In the genomic region with DNA sequence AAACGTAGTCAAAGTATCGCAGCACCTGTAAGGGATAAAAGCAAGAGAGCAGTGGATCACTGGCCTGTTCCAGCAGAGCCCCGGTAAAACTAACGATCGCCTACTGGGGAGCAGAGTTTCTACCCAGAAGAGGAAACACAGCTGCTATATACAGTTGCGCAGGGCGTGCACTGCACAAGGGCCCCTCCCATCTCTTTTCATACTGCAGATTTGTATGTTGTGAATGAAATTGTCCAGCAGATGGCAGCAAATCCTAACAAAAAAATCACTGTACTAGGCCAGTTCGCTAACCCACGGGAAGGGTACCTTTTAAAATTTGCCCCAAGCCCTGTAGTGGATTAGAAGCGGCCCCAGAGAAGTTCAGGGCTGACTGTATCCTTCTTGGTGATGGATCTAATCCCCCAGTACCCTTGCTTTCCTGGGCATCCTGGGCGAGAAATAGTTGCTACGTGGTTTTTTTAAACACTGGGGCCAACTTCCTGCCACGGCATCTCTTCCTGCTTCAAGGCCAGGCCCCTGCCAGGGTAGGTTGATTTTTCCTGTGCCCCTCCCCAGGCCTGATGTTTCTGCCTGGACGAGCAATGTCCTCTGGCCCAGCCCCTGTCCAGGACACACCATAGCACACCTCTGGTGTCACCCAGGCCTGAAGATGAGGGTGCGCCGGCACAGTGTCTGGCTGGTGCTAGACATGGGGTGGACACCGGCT, we compare ENCODE assay signal across 8 cellular contexts.
DNase-seq lines count a peak whose midpoint lies in the region; ATAC-seq and TF ChIP-seq lines count a peak whose summit lies in the region.

No MANE protein-coding gene starts in this region.

- peak overlapping the region; percentile 26 for H3K4me3 Mint-ChIP-seq in activated CD8-positive, alpha-beta T cell treated with anti-CD3 and anti-CD28 coated beads for 36 hours
- H3K4me3 Mint-ChIP-seq in endodermal cell, result no peak overlapping the region

- H3K9me3 Mint-ChIP-seq in activated CD8-positive, alpha-beta T cell treated with anti-CD3 and anti-CD28 coated beads for 36 hours, result no peaks in the 10 kb centered on the region
- H3K9me3 Mint-ChIP-seq in endodermal cell, result peaks cover 9% of the 10 kb centered on the region

- POLR2A ChIA-PET in activated CD8-positive, alpha-beta T cell treated with anti-CD3 and anti-CD28 coated beads for 36 hours (lab: Charles Lee), result interaction anchor here (1.0 to 1.2 kb wide), 2 partner anchors 8 to 312 kb away, joined by 3 to 4 read pairs; no protein-coding TSS in a partner anchor

- no peak overlapping the region for H3K27ac ChIP-seq in endodermal cell (ENCODE audit: low read depth, low read length)

- H3K36me3 ChIP-seq in endodermal cell (ENCODE audit: control insufficient read depth, insufficient read depth, low read length) (no peaks in the 10 kb centered on the region), mucosa of descending colon (ENCODE audit: low read depth) (no peaks in the 10 kb centered on the region)

- DNase-seq in DMS 273 treated with DMSO at 0.1 percent for 48 hours (lab: John Stamatoyannopoulos, UW) (peak; percentile 29), NOMO-1 treated with DMSO at 0.1 percent for 48 hours (lab: John Stamatoyannopoulos, UW; ENCODE audit: unreplicated experiment) (peak; percentile 70), endodermal cell (peak; percentile 81), mucosa of descending colon (peak; percentile 63 to 89 (median 63))
- DNase-seq in activated CD8-positive, alpha-beta T cell treated with anti-CD3 and anti-CD28 coated beads for 36 hours, result peak; percentile 78
- DNase-seq in stimulated activated CD8-positive, alpha-beta memory T cell treated with anti-CD3 and anti-CD28 coated beads, Interleukin-7, amount 100 ng/mL, for 24 hours (ENCODE audit: low read depth), result peak; percentile 18

- WGBS in endodermal cell (ENCODE audit: insufficient coverage in 1 of 2, insufficient read length in 1 of 2), 2 experiments, result 61 to 63% methylated on average over 12 to 17 of the region's 17 CpGs

- peak; percentile 66 for TF ChIP-seq CTCF in activated CD8-positive, alpha-beta T cell treated with anti-CD3 and anti-CD28 coated beads for 36 hours (IDR thresholded peaks at IDR 0.05)
- TF ChIP-seq CTCF in endodermal cell (conservative IDR thresholded peaks at IDR 0.05) (peak; percentile 80), mucosa of descending colon (IDR thresholded peaks at IDR 0.05) (peak; percentile 51)

- peaks cover 10% of the 10 kb centered on the region for H3K4me1 Mint-ChIP-seq in activated CD8-positive, alpha-beta T cell treated with anti-CD3 and anti-CD28 coated beads for 36 hours (ENCODE audit: low read depth)
- peaks cover 4% of the 10 kb centered on the region for H3K4me1 Mint-ChIP-seq in endodermal cell

- H3K9ac ChIP-seq in endodermal cell (ENCODE audit: extremely low read depth, low read length, poor library complexity, severe bottlenecking), result no peak overlapping the region

- no peaks in the 10 kb centered on the region for H3K36me3 Mint-ChIP-seq in activated CD8-positive, alpha-beta T cell treated with anti-CD3 and anti-CD28 coated beads for 36 hours (ENCODE audit: low read depth)
- no peaks in the 10 kb centered on the region for H3K36me3 Mint-ChIP-seq in endodermal cell (ENCODE audit: low read depth)

- CTCF ChIA-PET in activated CD8-positive, alpha-beta T cell treated with anti-CD3 and anti-CD28 coated beads for 36 hours (lab: Charles Lee), result interaction anchor here (0.6 to 5.0 kb wide), 37 partner anchors 11 to 1872 kb away, joined by 3 to 50 read pairs (median 4); no protein-coding TSS in a partner anchor

- intact Hi-C loops in activated CD8-positive, alpha-beta T cell treated with anti-CD3 and anti-CD28 coated beads for 36 hours (cut with micrococcal nuclease), result loop anchor here (1.0 to 2.0 kb wide), 2 partner anchors 154 to 312 kb away; no protein-coding TSS in a partner anchor
- intact Hi-C loops in mucosa of descending colon (cut with DNase I, micrococcal nuclease), result loop anchor here (5.0 to 10.0 kb wide), 2 partner anchors 308 to 315 kb away; no protein-coding TSS in a partner anchor

- peak overlapping the region; percentile 80 for H3K27ac Mint-ChIP-seq in activated CD8-positive, alpha-beta T cell treated with anti-CD3 and anti-CD28 coated beads for 36 hours
- no peak overlapping the region for H3K27ac Mint-ChIP-seq in endodermal cell

- peak; percentile 62 for ATAC-seq in HG02798 (IDR thresholded peaks at IDR 0.05; ENCODE audit: poor library complexity, unreplicated experiment)
- ATAC-seq in activated CD8-positive, alpha-beta T cell treated with anti-CD3 and anti-CD28 coated beads for 36 hours, result peak; percentile 94
- peak; percentile 95 for ATAC-seq in mucosa of descending colon
- ATAC-seq in HG02970 (IDR thresholded peaks at IDR 0.05; ENCODE audit: low FRiP score, unreplicated experiment), result no peak

- no peak overlapping the region for H3K4me3 ChIP-seq in endodermal cell (ENCODE audit: low read length)
- no peak overlapping the region for H3K4me3 ChIP-seq in mucosa of descending colon

- H3K4me1 ChIP-seq in endodermal cell (ENCODE audit: control insufficient read depth, insufficient read depth, low read length) (no peaks in the 10 kb centered on the region), mucosa of descending colon (ENCODE audit: low read depth) (no peaks in the 10 kb centered on the region)

- peaks cover 4% of the 10 kb centered on the region for H3K27me3 Mint-ChIP-seq in activated CD8-positive, alpha-beta T cell treated with anti-CD3 and anti-CD28 coated beads for 36 hours
- H3K27me3 Mint-ChIP-seq in endodermal cell (ENCODE audit: insufficient read depth), result no peaks in the 10 kb centered on the region

- H3K9me3 ChIP-seq in endodermal cell (ENCODE audit: control insufficient read depth, low read length) (peaks cover 3% of the 10 kb centered on the region), mucosa of descending colon (no peaks in the 10 kb centered on the region)

- no peaks in the 10 kb centered on the region for H3K27me3 ChIP-seq in endodermal cell (ENCODE audit: control insufficient read depth, insufficient read depth, low read length, poor library complexity, severe bottlenecking)

Comparison
In these comparisons a context has a peak if more than half of its experiments do, and no peak if none do; other contexts are left out.
1. DNase-seq: peak in every context shown above with its lines; median percentile 81 in endodermal cell; 78 in activated CD8-positive, alpha-beta T cell treated with anti-CD3 and anti-CD28 coated beads for 36 hours; 70 in NOMO-1 treated with DMSO at 0.1 percent for 48 hours; 63 in mucosa of descending colon; 29 in DMS 273 treated with DMSO at 0.1 percent for 48 hours; 18 in stimulated activated CD8-positive, alpha-beta memory T cell treated with anti-CD3 and anti-CD28 coated beads, Interleukin-7, amount 100 ng/mL, for 24 hours.